Comparison of ENCODE assay signal across 8 cellular contexts in genomic region chr2:191013876-191014652, GRCh38. TPM values are rescaled to one million over a fixed set of nuclear protein-coding genes. Genes with fewer than 3 reads are reported as not detected.
DNase-seq lines count a peak whose midpoint lies in the region; ATAC-seq and TF ChIP-seq lines count a peak whose summit lies in the region.

Gene STAT1 (minus strand): TSS chr2:191014171. CDS start chr2:191010003, 4,168 bp downstream.

- peaks cover 0 to 39% (median 13%) of the 10 kb centered on the region in 6 donors for H3K36me3 ChIP-seq in spleen

- peaks cover 43 to 78% (median 64%) of the 10 kb centered on the region in 6 donors for H3K4me1 ChIP-seq in spleen

- H3K4me3 ChIP-seq in WI38 (ENCODE audit: low read depth, low read length) (peak within 1 kb of the TSS; percentile 73), cardiac fibroblast (replicated peaks in 1 of 2; ENCODE audit: low read depth in 2 of 2, low read length in 2 of 2) (peak within 1 kb of the TSS; percentile 85 to 93), spleen (peak within 1 kb of the TSS; percentile 88 to 99 (median 94))

- no peaks in the 10 kb centered on the region for H3K27me3 ChIP-seq in spleen (replicated peaks in 1 of 7)

- H3K27ac ChIP-seq in spleen = peak within 1 kb of the TSS; percentile 86 to 97 (median 95)

- intact Hi-C loops in spleen (cut with DNase I; ENCODE audit: low total_unique reads) = no loop called here

- 0 to 1% (median 0%) methylated on average over 24 to 74 of the region's 74 CpGs for WGBS in spleen, 5 donors

- peak; percentile 67 to 95 (median 90) for TF ChIP-seq POLR2A in spleen (IDR thresholded peaks at IDR 0.05)

- peak; percentile 97 for DNase-seq in AG08395 (ENCODE audit: low spot score)
- DNase-seq in NCI-H2227 (lab: John Stamatoyannopoulos, UW; ENCODE audit: unreplicated experiment) = peak; percentile 98
- DNase-seq in cardiac fibroblast (ENCODE audit: low read depth in 2 of 2) = peak; percentile 91 to 96
- DNase-seq in inferior parietal cortex (ENCODE audit: extremely low spot score) = peak; percentile 89
- peak; percentile 97 for DNase-seq in spleen

- no peaks in the 10 kb centered on the region for H3K9me3 ChIP-seq in spleen

- TF ChIP-seq CTCF in WI38 (IDR thresholded peaks at IDR 0.05; ENCODE audit: low read depth, low read length) (no peak), cardiac fibroblast (IDR thresholded peaks at IDR 0.05; ENCODE audit: low read depth, low read length) (no peak), spleen (IDR thresholded peaks at IDR 0.05 in 8 of 11, conservative IDR thresholded peaks at IDR 0.05 in 3 of 11) (peak in 3 of 11 experiments; percentile 25 to 52 (median 48))

- peak; percentile 67 for ATAC-seq in GM18873 (IDR thresholded peaks at IDR 0.05; ENCODE audit: low FRiP score, unreplicated experiment)
- peak; percentile 80 for ATAC-seq in HG03135 (IDR thresholded peaks at IDR 0.05; ENCODE audit: unreplicated experiment)

RNA-seq across cellular contexts. Expression of gene STAT1, which starts in this region (rescaled TPM):
- 100 to 1,000 TPM in 6 of 7 donors, 10 to 100 TPM in 1; 98.0 to 246 (median 171) TPM for total RNA-seq in spleen
- polyA plus RNA-seq in spleen = 10 to 100 TPM; 19.5 to 61.4 (median 25.6) TPM

Comparison
In these comparisons a context has a peak if more than half of its experiments do, and no peak if none do; other contexts are left out.
1. Peak in every context shown above with its lines: DNase-seq, ATAC-seq, H3K4me3 ChIP-seq and H3K27ac ChIP-seq.